1 cellular context compared by ENCODE assay signal in the genomic region with DNA sequence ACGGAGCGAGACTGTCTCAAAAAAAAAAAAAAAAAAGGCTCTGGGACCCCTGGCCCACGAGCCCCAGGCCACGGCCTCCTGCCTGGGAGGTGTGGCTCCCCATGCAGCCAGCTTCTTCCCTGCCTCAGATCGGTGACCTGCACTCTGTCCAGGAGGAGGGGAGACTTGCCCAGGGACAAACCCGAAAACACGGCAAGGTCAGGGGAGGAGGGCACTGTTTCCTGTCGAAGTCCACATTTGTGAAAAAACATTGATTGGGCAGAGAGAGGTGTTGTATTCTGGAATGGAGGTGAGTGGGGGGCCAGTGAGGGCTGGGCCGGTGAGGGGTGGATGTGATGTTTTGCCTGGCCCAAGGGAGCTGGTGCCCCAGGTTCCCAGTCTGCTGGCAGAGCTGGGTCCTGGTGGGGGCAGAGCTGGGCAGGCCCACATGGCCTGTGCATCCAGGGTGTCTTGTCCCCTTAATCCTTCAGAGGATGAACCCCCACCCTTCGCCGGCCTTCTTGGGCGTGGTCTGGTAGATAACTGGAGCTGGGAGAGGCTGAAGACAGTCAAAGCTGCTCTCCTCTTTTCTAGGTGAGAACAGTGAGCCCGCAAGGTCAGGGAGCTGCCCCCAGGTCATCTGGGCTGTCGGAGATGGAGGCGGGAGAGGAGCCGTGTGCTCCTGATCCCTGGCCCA.
A peak's percentile ranks its signal among the peaks of the same experiment; 100 is the strongest.
TF ChIP-seq lines count a peak whose summit lies in the region.

No MANE protein-coding gene starts in this region.

TF ChIP-seq in HepG2, 621 proteins besides CTCF, POLR2A, EP300 and RAD21 (continued from another document and continues in another):
- TF ChIP-seq, protein P1, sequence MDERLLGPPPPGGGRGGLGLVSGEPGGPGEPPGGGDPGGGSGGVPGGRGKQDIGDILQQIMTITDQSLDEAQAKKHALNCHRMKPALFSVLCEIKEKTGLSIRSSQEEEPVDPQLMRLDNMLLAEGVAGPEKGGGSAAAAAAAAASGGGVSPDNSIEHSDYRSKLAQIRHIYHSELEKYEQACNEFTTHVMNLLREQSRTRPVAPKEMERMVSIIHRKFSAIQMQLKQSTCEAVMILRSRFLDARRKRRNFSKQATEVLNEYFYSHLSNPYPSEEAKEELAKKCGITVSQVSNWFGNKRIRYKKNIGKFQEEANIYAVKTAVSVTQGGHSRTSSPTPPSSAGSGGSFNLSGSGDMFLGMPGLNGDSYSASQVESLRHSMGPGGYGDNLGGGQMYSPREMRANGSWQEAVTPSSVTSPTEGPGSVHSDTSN (CRISPR knock-in tag; IDR thresholded peaks at IDR 0.05), result no peak
- TF ChIP-seq ZNF879 (CRISPR knock-in tag; IDR thresholded peaks at IDR 0.05) (0 out of 2 replicates have a peak, but pooled peaks have one; percentile 12), ZNF121 (CRISPR knock-in tag; IDR thresholded peaks at IDR 0.05) (no peak), ZNF737 (CRISPR knock-in tag; IDR thresholded peaks at IDR 0.05; ENCODE audit: borderline replicate concordance) (no peak), ZNF768 (CRISPR knock-in tag; IDR thresholded peaks at IDR 0.05) (no peak), NR2F6 (IDR thresholded peaks at IDR 0.05) (no peak), NR2F6 (CRISPR knock-in tag; IDR thresholded peaks at IDR 0.05) (peak; percentile 70; the same call in 1 of the 2 replicates), SMARCC2 (IDR thresholded peaks at IDR 0.05) (no peak), ZSCAN20 (CRISPR knock-in tag; IDR thresholded peaks at IDR 0.05; ENCODE audit: borderline replicate concordance) (no peak), NR3C1 (CRISPR knock-in tag; IDR thresholded peaks at IDR 0.05) (no peak), KAT2B (IDR thresholded peaks at IDR 0.05; ENCODE audit: borderline replicate concordance, low read depth, low read length) (no peak), NAIF1 (CRISPR knock-in tag; IDR thresholded peaks at IDR 0.05; ENCODE audit: borderline replicate concordance) (no peak), PHF8 (CRISPR knock-in tag; IDR thresholded peaks at IDR 0.05) (peak; percentile 25; the same call in 1 of the 2 replicates), SIN3A (IDR thresholded peaks at IDR 0.05; ENCODE audit: borderline replicate concordance, low read depth, low read length) (peak; percentile 28; the same call in 1 of the 2 replicates), NFRKB (IDR thresholded peaks at IDR 0.05) (no peak), ZZZ3 (CRISPR knock-in tag; IDR thresholded peaks at IDR 0.05; ENCODE audit: borderline replicate concordance) (no peak), ZNF235 (CRISPR knock-in tag; IDR thresholded peaks at IDR 0.05; ENCODE audit: borderline replicate concordance) (no peak), HIVEP1 (CRISPR knock-in tag; IDR thresholded peaks at IDR 0.05) (no peak), FIP1L1 (IDR thresholded peaks at IDR 0.05; ENCODE audit: borderline replicate concordance, insufficient read depth, low read depth, low read length) (no peak), TBL1XR1 (IDR thresholded peaks at IDR 0.05; ENCODE audit: borderline replicate concordance, low read length, partially characterized antibody) (no peak), SMC3 (IDR thresholded peaks at IDR 0.05; ENCODE audit: low read length) (no peak), ZNF382 (CRISPR knock-in tag; IDR thresholded peaks at IDR 0.05; ENCODE audit: borderline replicate concordance) (no peak), SKI (IDR thresholded peaks at IDR 0.05; ENCODE audit: partially characterized antibody) (no peak), NR2C2 (CRISPR knock-in tag; IDR thresholded peaks at IDR 0.05; ENCODE audit: borderline replicate concordance) (0 out of 2 replicates have a peak, but pooled peaks have one; percentile 25), ZNF205 (CRISPR knock-in tag; IDR thresholded peaks at IDR 0.05) (no peak), DNMT3B (CRISPR knock-in tag; conservative IDR thresholded peaks at IDR 0.05) (no peak), NFIB (CRISPR knock-in tag; IDR thresholded peaks at IDR 0.05; ENCODE audit: borderline replicate concordance) (no peak), ZNF598 (CRISPR knock-in tag; IDR thresholded peaks at IDR 0.05; ENCODE audit: borderline replicate concordance) (no peak), FOXA1 (IDR thresholded peaks at IDR 0.05) (no peak), FOXA1 (CRISPR knock-in tag; IDR thresholded peaks at IDR 0.05) (no peak), NFIC (IDR thresholded peaks at IDR 0.05; ENCODE audit: low read length) (no peak), ZNF562 (CRISPR knock-in tag; IDR thresholded peaks at IDR 0.05; ENCODE audit: borderline replicate concordance) (no peak), JDP2 (CRISPR knock-in tag; IDR thresholded peaks at IDR 0.05; ENCODE audit: borderline replicate concordance) (no peak), ZNF468 (CRISPR knock-in tag; IDR thresholded peaks at IDR 0.05) (no peak), PPARG (CRISPR knock-in tag; conservative IDR thresholded peaks at IDR 0.05) (no peak), ZBTB7A (CRISPR knock-in tag; IDR thresholded peaks at IDR 0.05) (0 out of 2 replicates have a peak, but pooled peaks have one; percentile 39), ZNF552 (CRISPR knock-in tag; IDR thresholded peaks at IDR 0.05; ENCODE audit: borderline replicate concordance) (no peak), HOXA7 (CRISPR knock-in tag; IDR thresholded peaks at IDR 0.05) (no peak), NFYC (CRISPR knock-in tag; IDR thresholded peaks at IDR 0.05) (no peak), ZFAT (CRISPR knock-in tag; conservative IDR thresholded peaks at IDR 0.05) (no peak), ZNF484 (CRISPR knock-in tag; IDR thresholded peaks at IDR 0.05; ENCODE audit: borderline replicate concordance, low read depth) (no peak), ZNF549 (CRISPR knock-in tag; IDR thresholded peaks at IDR 0.05) (no peak), ZNF143 (CRISPR knock-in tag; IDR thresholded peaks at IDR 0.05) (no peak)
- TF ChIP-seq, protein P2, sequence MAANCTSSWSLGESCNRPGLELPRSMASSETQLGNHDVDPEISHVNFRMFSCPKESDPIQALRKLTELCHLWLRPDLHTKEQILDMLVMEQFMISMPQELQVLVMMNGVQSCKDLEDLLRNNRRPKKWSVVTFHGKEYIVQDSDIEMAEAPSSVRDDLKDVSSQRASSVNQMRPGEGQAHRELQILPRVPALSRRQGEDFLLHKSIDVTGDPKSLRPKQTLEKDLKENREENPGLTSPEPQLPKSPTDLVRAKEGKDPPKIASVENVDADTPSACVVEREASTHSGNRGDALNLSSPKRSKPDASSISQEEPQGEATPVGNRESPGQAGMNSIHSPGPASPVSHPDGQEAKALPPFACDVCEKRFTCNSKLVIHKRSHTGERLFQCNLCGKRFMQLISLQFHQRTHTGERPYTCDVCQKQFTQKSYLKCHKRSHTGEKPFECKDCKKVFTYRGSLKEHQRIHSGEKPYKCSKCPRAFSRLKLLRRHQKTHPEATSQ (CRISPR knock-in tag; IDR thresholded peaks at IDR 0.05; ENCODE audit: borderline replicate concordance), result no peak
- TF ChIP-seq, protein P3, sequence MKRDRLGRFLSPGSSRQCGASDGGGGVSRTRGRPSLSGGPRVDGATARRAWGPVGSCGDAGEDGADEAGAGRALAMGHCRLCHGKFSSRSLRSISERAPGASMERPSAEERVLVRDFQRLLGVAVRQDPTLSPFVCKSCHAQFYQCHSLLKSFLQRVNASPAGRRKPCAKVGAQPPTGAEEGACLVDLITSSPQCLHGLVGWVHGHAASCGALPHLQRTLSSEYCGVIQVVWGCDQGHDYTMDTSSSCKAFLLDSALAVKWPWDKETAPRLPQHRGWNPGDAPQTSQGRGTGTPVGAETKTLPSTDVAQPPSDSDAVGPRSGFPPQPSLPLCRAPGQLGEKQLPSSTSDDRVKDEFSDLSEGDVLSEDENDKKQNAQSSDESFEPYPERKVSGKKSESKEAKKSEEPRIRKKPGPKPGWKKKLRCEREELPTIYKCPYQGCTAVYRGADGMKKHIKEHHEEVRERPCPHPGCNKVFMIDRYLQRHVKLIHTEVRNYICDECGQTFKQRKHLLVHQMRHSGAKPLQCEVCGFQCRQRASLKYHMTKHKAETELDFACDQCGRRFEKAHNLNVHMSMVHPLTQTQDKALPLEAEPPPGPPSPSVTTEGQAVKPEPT (CRISPR knock-in tag; IDR thresholded peaks at IDR 0.05; ENCODE audit: low read depth), result no peak
- TF ChIP-seq, protein P4, sequence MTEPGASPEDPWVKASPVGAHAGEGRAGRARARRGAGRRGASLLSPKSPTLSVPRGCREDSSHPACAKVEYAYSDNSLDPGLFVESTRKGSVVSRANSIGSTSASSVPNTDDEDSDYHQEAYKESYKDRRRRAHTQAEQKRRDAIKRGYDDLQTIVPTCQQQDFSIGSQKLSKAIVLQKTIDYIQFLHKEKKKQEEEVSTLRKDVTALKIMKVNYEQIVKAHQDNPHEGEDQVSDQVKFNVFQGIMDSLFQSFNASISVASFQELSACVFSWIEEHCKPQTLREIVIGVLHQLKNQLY (CRISPR knock-in tag; IDR thresholded peaks at IDR 0.05), result no peak
- TF ChIP-seq, protein P5, sequence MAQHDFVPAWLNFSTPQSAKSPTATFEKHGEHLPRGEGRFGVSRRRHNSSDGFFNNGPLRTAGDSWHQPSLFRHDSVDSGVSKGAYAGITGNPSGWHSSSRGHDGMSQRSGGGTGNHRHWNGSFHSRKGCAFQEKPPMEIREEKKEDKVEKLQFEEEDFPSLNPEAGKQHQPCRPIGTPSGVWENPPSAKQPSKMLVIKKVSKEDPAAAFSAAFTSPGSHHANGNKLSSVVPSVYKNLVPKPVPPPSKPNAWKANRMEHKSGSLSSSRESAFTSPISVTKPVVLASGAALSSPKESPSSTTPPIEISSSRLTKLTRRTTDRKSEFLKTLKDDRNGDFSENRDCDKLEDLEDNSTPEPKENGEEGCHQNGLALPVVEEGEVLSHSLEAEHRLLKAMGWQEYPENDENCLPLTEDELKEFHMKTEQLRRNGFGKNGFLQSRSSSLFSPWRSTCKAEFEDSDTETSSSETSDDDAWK (CRISPR knock-in tag; IDR thresholded peaks at IDR 0.05), result no peak
- TF ChIP-seq, protein P6, sequence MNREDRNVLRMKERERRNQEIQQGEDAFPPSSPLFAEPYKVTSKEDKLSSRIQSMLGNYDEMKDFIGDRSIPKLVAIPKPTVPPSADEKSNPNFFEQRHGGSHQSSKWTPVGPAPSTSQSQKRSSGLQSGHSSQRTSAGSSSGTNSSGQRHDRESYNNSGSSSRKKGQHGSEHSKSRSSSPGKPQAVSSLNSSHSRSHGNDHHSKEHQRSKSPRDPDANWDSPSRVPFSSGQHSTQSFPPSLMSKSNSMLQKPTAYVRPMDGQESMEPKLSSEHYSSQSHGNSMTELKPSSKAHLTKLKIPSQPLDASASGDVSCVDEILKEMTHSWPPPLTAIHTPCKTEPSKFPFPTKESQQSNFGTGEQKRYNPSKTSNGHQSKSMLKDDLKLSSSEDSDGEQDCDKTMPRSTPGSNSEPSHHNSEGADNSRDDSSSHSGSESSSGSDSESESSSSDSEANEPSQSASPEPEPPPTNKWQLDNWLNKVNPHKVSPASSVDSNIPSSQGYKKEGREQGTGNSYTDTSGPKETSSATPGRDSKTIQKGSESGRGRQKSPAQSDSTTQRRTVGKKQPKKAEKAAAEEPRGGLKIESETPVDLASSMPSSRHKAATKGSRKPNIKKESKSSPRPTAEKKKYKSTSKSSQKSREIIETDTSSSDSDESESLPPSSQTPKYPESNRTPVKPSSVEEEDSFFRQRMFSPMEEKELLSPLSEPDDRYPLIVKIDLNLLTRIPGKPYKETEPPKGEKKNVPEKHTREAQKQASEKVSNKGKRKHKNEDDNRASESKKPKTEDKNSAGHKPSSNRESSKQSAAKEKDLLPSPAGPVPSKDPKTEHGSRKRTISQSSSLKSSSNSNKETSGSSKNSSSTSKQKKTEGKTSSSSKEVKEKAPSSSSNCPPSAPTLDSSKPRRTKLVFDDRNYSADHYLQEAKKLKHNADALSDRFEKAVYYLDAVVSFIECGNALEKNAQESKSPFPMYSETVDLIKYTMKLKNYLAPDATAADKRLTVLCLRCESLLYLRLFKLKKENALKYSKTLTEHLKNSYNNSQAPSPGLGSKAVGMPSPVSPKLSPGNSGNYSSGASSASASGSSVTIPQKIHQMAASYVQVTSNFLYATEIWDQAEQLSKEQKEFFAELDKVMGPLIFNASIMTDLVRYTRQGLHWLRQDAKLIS (CRISPR knock-in tag; IDR thresholded peaks at IDR 0.05), result no peak
- TF ChIP-seq, protein P7, sequence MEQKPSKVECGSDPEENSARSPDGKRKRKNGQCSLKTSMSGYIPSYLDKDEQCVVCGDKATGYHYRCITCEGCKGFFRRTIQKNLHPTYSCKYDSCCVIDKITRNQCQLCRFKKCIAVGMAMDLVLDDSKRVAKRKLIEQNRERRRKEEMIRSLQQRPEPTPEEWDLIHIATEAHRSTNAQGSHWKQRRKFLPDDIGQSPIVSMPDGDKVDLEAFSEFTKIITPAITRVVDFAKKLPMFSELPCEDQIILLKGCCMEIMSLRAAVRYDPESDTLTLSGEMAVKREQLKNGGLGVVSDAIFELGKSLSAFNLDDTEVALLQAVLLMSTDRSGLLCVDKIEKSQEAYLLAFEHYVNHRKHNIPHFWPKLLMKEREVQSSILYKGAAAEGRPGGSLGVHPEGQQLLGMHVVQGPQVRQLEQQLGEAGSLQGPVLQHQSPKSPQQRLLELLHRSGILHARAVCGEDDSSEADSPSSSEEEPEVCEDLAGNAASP (CRISPR knock-in tag; IDR thresholded peaks at IDR 0.05; ENCODE audit: borderline replicate concordance), result no peak
- TF ChIP-seq, protein P8, sequence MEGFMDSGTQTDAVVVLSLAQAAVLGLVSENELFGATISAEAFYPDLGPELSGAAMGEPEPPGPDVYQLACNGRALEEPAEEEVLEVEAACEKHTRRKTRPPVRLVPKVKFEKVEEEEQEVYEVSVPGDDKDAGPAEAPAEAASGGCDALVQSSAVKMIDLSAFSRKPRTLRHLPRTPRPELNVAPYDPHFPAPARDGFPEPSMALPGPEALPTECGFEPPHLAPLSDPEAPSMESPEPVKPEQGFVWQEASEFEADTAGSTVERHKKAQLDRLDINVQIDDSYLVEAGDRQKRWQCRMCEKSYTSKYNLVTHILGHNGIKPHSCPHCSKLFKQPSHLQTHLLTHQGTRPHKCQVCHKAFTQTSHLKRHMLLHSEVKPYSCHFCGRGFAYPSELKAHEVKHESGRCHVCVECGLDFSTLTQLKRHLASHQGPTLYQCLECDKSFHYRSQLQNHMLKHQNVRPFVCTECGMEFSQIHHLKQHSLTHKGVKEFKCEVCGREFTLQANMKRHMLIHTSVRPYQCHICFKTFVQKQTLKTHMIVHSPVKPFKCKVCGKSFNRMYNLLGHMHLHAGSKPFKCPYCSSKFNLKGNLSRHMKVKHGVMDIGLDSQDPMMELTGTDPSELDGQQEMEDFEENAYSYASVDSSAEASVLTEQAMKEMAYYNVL (CRISPR knock-in tag; IDR thresholded peaks at IDR 0.05; ENCODE audit: borderline replicate concordance), result no peak
- TF ChIP-seq, protein P9, sequence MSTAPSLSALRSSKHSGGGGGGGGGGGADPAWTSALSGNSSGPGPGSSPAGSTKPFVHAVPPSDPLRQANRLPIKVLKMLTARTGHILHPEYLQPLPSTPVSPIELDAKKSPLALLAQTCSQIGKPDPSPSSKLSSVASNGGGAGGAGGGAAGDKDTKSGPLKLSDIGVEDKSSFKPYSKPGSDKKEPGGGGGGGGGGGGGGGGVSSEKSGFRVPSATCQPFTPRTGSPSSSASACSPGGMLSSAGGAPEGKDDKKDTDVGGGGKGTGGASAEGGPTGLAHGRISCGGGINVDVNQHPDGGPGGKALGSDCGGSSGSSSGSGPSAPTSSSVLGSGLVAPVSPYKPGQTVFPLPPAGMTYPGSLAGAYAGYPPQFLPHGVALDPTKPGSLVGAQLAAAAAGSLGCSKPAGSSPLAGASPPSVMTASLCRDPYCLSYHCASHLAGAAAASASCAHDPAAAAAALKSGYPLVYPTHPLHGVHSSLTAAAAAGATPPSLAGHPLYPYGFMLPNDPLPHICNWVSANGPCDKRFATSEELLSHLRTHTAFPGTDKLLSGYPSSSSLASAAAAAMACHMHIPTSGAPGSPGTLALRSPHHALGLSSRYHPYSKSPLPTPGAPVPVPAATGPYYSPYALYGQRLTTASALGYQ (CRISPR knock-in tag; IDR thresholded peaks at IDR 0.05), result no peak
